Comparison of ENCODE assay signal across 22 cellular contexts in genomic region chr17:81581758-81582157, GRCh38. TPM values are rescaled to one million over a fixed set of nuclear protein-coding genes. Genes with fewer than 3 reads are reported as not detected.
"Had no signal": no experiment of that assay in that cellular context is flagged by ENCODE, and none has a peak within 500 bp of the region (broad histone marks: within the 10 kb centered on the region; RNA-seq: fewer than 3 reads in every experiment).

No MANE protein-coding gene starts in this region.

- H3K9me3 ChIP-seq: spleen, testis, vagina had no signal

- H3K27ac ChIP-seq: epithelial cell of prostate, foreskin keratinocyte, hepatocyte, spleen, testis, vagina had no signal

- H3K27me3 ChIP-seq: foreskin keratinocyte, hepatocyte, spleen, testis, vagina had no signal

- H2AFZ ChIP-seq: hepatocyte had no signal

- H3K4me3 ChIP-seq: hepatocyte, spleen, testis, vagina had no signal

- H3K27me3 Mint-ChIP-seq: activated B cell treated with CpG ODN at 0.5 μM for 24 hours; activated CD4-positive, alpha-beta T cell treated with anti-CD3 and anti-CD28 coated beads for 36 hours; activated naive CD8-positive, alpha-beta T cell treated with anti-CD3 and anti-CD28 coated beads for 36 hours had no signal

- DNase-seq: activated B cell treated with CpG ODN at 0.5 μM for 24 hours; activated CD4-positive, alpha-beta T cell treated with anti-CD3 and anti-CD28 coated beads for 36 hours; activated CD4-positive, alpha-beta T cell treated with anti-CD3 and anti-CD28 coated beads, Interleukin-2, amount 50 U/mL, for 4 hours; activated CD8-positive, alpha-beta memory T cell treated with anti-CD3 and anti-CD28 coated beads, Interleukin-2, amount 50 U/mL, for 48 hours; activated naive CD4-positive, alpha-beta T cell treated with Interleukin-2 at 50 U/mL for 16 hours; activated naive CD8-positive, alpha-beta T cell treated with anti-CD3 and anti-CD28 coated beads for 36 hours; activated T-cell treated with anti-CD3 and anti-CD28 coated beads, Interleukin-2, amount 50 U/mL, for 4 hours; cerebellar nuclear complex; cortex of kidney; foreskin keratinocyte; occipital lobe; retina; spleen; stimulated activated CD4-positive, alpha-beta T cell treated with anti-CD3 and anti-CD28 coated beads, Interleukin-4, amount 100 ng/mL, for 1 hour; stimulated activated naive CD4-positive, alpha-beta T cell; T1000; testis; trophoblast cell had no signal

- H3K27ac Mint-ChIP-seq: activated B cell treated with CpG ODN at 0.5 μM for 24 hours; activated CD4-positive, alpha-beta T cell treated with anti-CD3 and anti-CD28 coated beads for 36 hours; activated naive CD8-positive, alpha-beta T cell treated with anti-CD3 and anti-CD28 coated beads for 36 hours had no signal

- H3K4me1 ChIP-seq: testis had no signal

- H3K4me2 ChIP-seq: hepatocyte had no signal

- H3K4me3 Mint-ChIP-seq: activated B cell treated with CpG ODN at 0.5 μM for 24 hours; activated CD4-positive, alpha-beta T cell treated with anti-CD3 and anti-CD28 coated beads for 36 hours; activated naive CD8-positive, alpha-beta T cell treated with anti-CD3 and anti-CD28 coated beads for 36 hours; activated T-cell treated with anti-CD3 and anti-CD28 coated beads, Interleukin-2, amount 50 U/mL, for 4 hours; neural crest cell had no signal

- ATAC-seq: activated CD4-positive, alpha-beta T cell treated with anti-CD3 and anti-CD28 coated beads for 36 hours; activated T-cell treated with anti-CD3 and anti-CD28 coated beads, Interleukin-2, amount 50 U/mL, for 4 hours; foreskin keratinocyte had no signal

- H3K9me3 Mint-ChIP-seq: activated B cell treated with CpG ODN at 0.5 μM for 24 hours; activated naive CD8-positive, alpha-beta T cell treated with anti-CD3 and anti-CD28 coated beads for 36 hours; activated T-cell treated with anti-CD3 and anti-CD28 coated beads, Interleukin-2, amount 50 U/mL, for 4 hours; neural crest cell had no signal

RNA-seq across cellular contexts. Expression of gene FSCN2, which starts 53.6 kb away (rescaled TPM):
- total RNA-seq: foreskin keratinocyte had no signal

RNA-seq across cellular contexts. Expression of gene TSPAN10, which starts 55.2 kb away (rescaled TPM):
- total RNA-seq: vagina had no signal
